In genomic region chr1:149811890-149812829, GRCh38 we compare ENCODE assay signal across 8 cellular contexts. TPM values are rescaled to one million over a fixed set of nuclear protein-coding genes. Genes with fewer than 3 reads are reported as not detected.
DNase-seq lines count a peak whose midpoint lies in the region; TF ChIP-seq lines count a peak whose summit lies in the region.
"Not testable (repeated sequence)": the region's sequence is repeated elsewhere in the genome, so short reads cannot be mapped to it uniquely, and the experiment has no call there.

No MANE protein-coding gene starts in this region.

- not testable (repeated sequence) for H3K36me3 Mint-ChIP-seq in activated T-helper 2 cell treated with anti-CD3 and anti-CD28 coated beads, Interferon-gamma antibody, Interleukin-2, Interleukin-4, amounts not matched to agents 10 μg/mL and 5 μg/mL and 100 μg/mL, durations not matched to agents 14 hours and 24 hours and 36 hours (ENCODE audit: low read depth); nephron progenitor cell (ENCODE audit: low read depth)

- not testable (repeated sequence) for H4K20me1 ChIP-seq in Loucy (ENCODE audit: insufficient read depth, low read length, poor library complexity, severe bottlenecking)

- H3K27me3 Mint-ChIP-seq in activated T-helper 2 cell treated with anti-CD3 and anti-CD28 coated beads, Interferon-gamma antibody, Interleukin-2, Interleukin-4, amounts not matched to agents 10 μg/mL and 5 μg/mL and 100 μg/mL, durations not matched to agents 14 hours and 24 hours and 36 hours (ENCODE audit: low read depth); nephron progenitor cell (ENCODE audit: low read depth, poor library complexity): not testable (repeated sequence)

- peak overlapping the region; percentile 91 for H3K27ac ChIP-seq in RWPE1

- peak overlapping the region; percentile 86 for H3K9ac ChIP-seq in Loucy (ENCODE audit: low read depth, low read length, poor library complexity, severe bottlenecking)

- peaks cover 15% of the 10 kb centered on the region for H3K4me1 Mint-ChIP-seq in activated T-helper 2 cell treated with anti-CD3 and anti-CD28 coated beads, Interferon-gamma antibody, Interleukin-2, Interleukin-4, amounts not matched to agents 10 μg/mL and 5 μg/mL and 100 μg/mL, durations not matched to agents 14 hours and 24 hours and 36 hours (ENCODE audit: low read depth)
- H3K4me1 Mint-ChIP-seq in nephron progenitor cell: not testable (repeated sequence)

- TF ChIP-seq CTCF in Loucy (conservative IDR thresholded peaks at IDR 0.05; ENCODE audit: low read length); RWPE1 (conservative IDR thresholded peaks at IDR 0.05; ENCODE audit: low read depth); fibroblast of the aortic adventitia (IDR thresholded peaks at IDR 0.05; ENCODE audit: insufficient read depth, low read length); nephron progenitor cell (IDR thresholded peaks at IDR 0.05): not testable (repeated sequence)

- not testable (repeated sequence) for H2AFZ ChIP-seq in Loucy (ENCODE audit: low read length)

- H3K4me3 Mint-ChIP-seq in activated T-helper 2 cell treated with anti-CD3 and anti-CD28 coated beads, Interferon-gamma antibody, Interleukin-2, Interleukin-4, amounts not matched to agents 10 μg/mL and 5 μg/mL and 100 μg/mL, durations not matched to agents 14 hours and 24 hours and 36 hours (ENCODE audit: low read depth): peak overlapping the region; percentile 86
- peak overlapping the region; percentile 93 for H3K4me3 Mint-ChIP-seq in nephron progenitor cell

- DNase-seq in EH (ENCODE audit: low read depth) (peak; percentile 95), H7 (peak; percentile 48), RWPE1 (ENCODE audit: low spot score) (peak; percentile 44), fibroblast of the aortic adventitia (ENCODE audit: low read depth) (peak; percentile 96), nephron progenitor cell (peak; percentile 69)
- peak; percentile 84 for DNase-seq in activated T-helper 2 cell treated with anti-CD3 and anti-CD28 coated beads, Interferon-gamma antibody, Interleukin-2, Interleukin-4, amounts not matched to agents 10 μg/mL and 5 μg/mL and 100 μg/mL, durations not matched to agents 14 hours and 24 hours and 36 hours (ENCODE audit: low spot score)
- DNase-seq in stimulated activated naive CD4-positive, alpha-beta T cell treated with Interleukin-2 at 50 U/mL for 16 hours (lab: John Stamatoyannopoulos, UW): peak; percentile 68

- peak overlapping the region; percentile 97 for H3K27ac Mint-ChIP-seq in activated T-helper 2 cell treated with anti-CD3 and anti-CD28 coated beads, Interferon-gamma antibody, Interleukin-2, Interleukin-4, amounts not matched to agents 10 μg/mL and 5 μg/mL and 100 μg/mL, durations not matched to agents 14 hours and 24 hours and 36 hours
- H3K27ac Mint-ChIP-seq in nephron progenitor cell: peak overlapping the region; percentile 99

- H3K4me3 ChIP-seq in H7 (ENCODE audit: insufficient read depth, low read depth, low read length) (peak overlapping the region; percentile 42), Loucy (ENCODE audit: low read length, poor library complexity, severe bottlenecking) (peak overlapping the region; percentile 72), fibroblast of the aortic adventitia (ENCODE audit: low read depth, low read length) (peak overlapping the region; percentile 63)

- peak overlapping the region; percentile 76 for H3K4me2 ChIP-seq in Loucy (ENCODE audit: low read depth, low read length, poor library complexity, severe bottlenecking)

- not testable (repeated sequence) for H3K79me2 ChIP-seq in Loucy (ENCODE audit: insufficient read depth, low read length)

- CTCF ChIA-PET in RWPE1 (lab: Yijun Ruan, JAX): not testable (repeated sequence)

- H3K4me1 ChIP-seq in Loucy (ENCODE audit: insufficient read depth, low read length, poor library complexity, severe bottlenecking): not testable (repeated sequence)

- not testable (repeated sequence) for H3K36me3 ChIP-seq in H7 (replicated peaks; ENCODE audit: control insufficient read depth, insufficient read depth, low read length); Loucy (ENCODE audit: insufficient read depth, low read length)

- POLR2A ChIA-PET in RWPE1 (lab: Yijun Ruan, JAX; ENCODE audit: low non-redundant PET): not testable (repeated sequence)

- not testable (repeated sequence) for H3K9me2 ChIP-seq in Loucy (replicated peaks; ENCODE audit: low read depth, low read length)

- H3F3A ChIP-seq in Loucy (ENCODE audit: low read depth): not testable (repeated sequence)

- not testable (repeated sequence) for H3K9me3 ChIP-seq in Loucy (ENCODE audit: insufficient read depth, low read depth, low read length)

- not testable (repeated sequence) for H3K9me3 Mint-ChIP-seq in activated T-helper 2 cell treated with anti-CD3 and anti-CD28 coated beads, Interferon-gamma antibody, Interleukin-2, Interleukin-4, amounts not matched to agents 10 μg/mL and 5 μg/mL and 100 μg/mL, durations not matched to agents 14 hours and 24 hours and 36 hours; nephron progenitor cell

- not testable (repeated sequence) for H3K27me3 ChIP-seq in H7 (ENCODE audit: control insufficient read depth, insufficient read depth, low read length); Loucy (ENCODE audit: insufficient read depth, low read length, poor library complexity, severe bottlenecking)

- intact Hi-C loops in activated T-helper 2 cell treated with anti-CD3 and anti-CD28 coated beads, Interferon-gamma antibody, Interleukin-2, Interleukin-4, amounts not matched to agents 10 μg/mL and 5 μg/mL and 100 μg/mL, durations not matched to agents 14 hours and 24 hours and 36 hours (cut with micrococcal nuclease): not testable (repeated sequence)

RNA-seq across cellular contexts. Expression of gene FCGR1A, which starts 29.7 kb away (rescaled TPM):
- not detected in 2 replicates for total RNA-seq in H7 (2014; rRNA removed; shearing (Covaris generic))
- total RNA-seq in activated T-helper 2 cell treated with anti-CD3 and anti-CD28 coated beads, Interferon-gamma antibody, Interleukin-2, Interleukin-4, amounts not matched to agents 10 μg/mL and 5 μg/mL and 100 μg/mL, durations not matched to agents 14 hours and 24 hours and 36 hours: not detected in 2 replicates
- total RNA-seq in fibroblast of the aortic adventitia (ENCODE audit: low replicate concordance): not detected in 2 replicates

Comparison
In these comparisons a context has a peak if more than half of its experiments do, and no peak if none do; other contexts are left out.
1. Peak in every context shown above with its lines: DNase-seq, H3K4me3 ChIP-seq and H3K27ac ChIP-seq.
2. DNase-seq: peak in every context shown above with its lines; median percentile 96 in fibroblast of the aortic adventitia; 95 in EH; 84 in activated T-helper 2 cell treated with anti-CD3 and anti-CD28 coated beads, Interferon-gamma antibody, Interleukin-2, Interleukin-4, amounts not matched to agents 10 μg/mL and 5 μg/mL and 100 μg/mL, durations not matched to agents 14 hours and 24 hours and 36 hours; 69 in nephron progenitor cell; 68 in stimulated activated naive CD4-positive, alpha-beta T cell treated with Interleukin-2 at 50 U/mL for 16 hours; 48 in H7; 44 in RWPE1.